2 cellular contexts compared by ENCODE assay signal in the genomic region with DNA sequence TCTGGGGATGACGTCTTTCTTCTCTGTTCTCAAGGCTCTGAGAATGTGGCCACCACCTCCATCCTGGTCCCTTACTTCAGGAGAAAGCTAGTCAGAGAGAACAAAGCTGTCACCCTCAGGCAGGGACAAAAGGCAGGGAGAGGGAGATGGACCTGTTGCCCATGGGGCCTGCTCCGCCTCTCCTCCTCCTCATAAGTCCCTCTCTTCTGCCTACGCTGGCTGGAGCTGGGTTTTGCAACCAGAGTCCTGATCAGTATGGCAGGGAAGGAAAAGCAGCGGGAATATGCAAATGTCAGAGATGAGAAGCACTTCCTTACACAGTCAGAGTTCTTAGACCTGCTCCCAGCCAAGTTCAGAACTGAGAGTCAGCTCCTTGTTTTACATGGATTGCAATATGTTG.
TF ChIP-seq lines count a peak whose summit lies in the region.

No MANE protein-coding gene starts in this region.

TF ChIP-seq in IMR-90, 13 proteins besides CTCF, POLR2A, EP300 and RAD21:
- TF ChIP-seq MXI1 (IDR thresholded peaks at IDR 0.05; ENCODE audit: borderline replicate concordance, low read depth, low read length), result no peak
- TF ChIP-seq RCOR1 (IDR thresholded peaks at IDR 0.05; ENCODE audit: insufficient replicate concordance, low read length), result no peak
- TF ChIP-seq, protein P1, sequence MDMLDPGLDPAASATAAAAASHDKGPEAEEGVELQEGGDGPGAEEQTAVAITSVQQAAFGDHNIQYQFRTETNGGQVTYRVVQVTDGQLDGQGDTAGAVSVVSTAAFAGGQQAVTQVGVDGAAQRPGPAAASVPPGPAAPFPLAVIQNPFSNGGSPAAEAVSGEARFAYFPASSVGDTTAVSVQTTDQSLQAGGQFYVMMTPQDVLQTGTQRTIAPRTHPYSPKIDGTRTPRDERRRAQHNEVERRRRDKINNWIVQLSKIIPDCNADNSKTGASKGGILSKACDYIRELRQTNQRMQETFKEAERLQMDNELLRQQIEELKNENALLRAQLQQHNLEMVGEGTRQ (IDR thresholded peaks at IDR 0.05; ENCODE audit: low read depth, low read length), result no peak
- no peak for TF ChIP-seq MAZ (IDR thresholded peaks at IDR 0.05; ENCODE audit: borderline replicate concordance, low read depth, low read length)
- TF ChIP-seq BHLHE40 (IDR thresholded peaks at IDR 0.05; ENCODE audit: low read depth, low read length), result no peak
- TF ChIP-seq, protein P2, sequence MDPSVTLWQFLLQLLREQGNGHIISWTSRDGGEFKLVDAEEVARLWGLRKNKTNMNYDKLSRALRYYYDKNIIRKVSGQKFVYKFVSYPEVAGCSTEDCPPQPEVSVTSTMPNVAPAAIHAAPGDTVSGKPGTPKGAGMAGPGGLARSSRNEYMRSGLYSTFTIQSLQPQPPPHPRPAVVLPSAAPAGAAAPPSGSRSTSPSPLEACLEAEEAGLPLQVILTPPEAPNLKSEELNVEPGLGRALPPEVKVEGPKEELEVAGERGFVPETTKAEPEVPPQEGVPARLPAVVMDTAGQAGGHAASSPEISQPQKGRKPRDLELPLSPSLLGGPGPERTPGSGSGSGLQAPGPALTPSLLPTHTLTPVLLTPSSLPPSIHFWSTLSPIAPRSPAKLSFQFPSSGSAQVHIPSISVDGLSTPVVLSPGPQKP (IDR thresholded peaks at IDR 0.05; ENCODE audit: borderline replicate concordance, low read depth, low read length), result no peak
- TF ChIP-seq MAFK (IDR thresholded peaks at IDR 0.05; ENCODE audit: low read depth, low read length), result no peak

TF ChIP-seq in H1, 55 proteins besides CTCF, POLR2A, EP300 and RAD21:
- no peak for TF ChIP-seq BRCA1 (IDR thresholded peaks at IDR 0.05; ENCODE audit: low read depth, low read length)
- no peak for TF ChIP-seq TCF12 (IDR thresholded peaks at IDR 0.05; ENCODE audit: low read depth, low read length)
- TF ChIP-seq NANOG (IDR thresholded peaks at IDR 0.05; ENCODE audit: insufficient read depth, low read depth, low read length, poor library complexity, severe bottlenecking), result no peak
- TF ChIP-seq RBBP5 (IDR thresholded peaks at IDR 0.05; ENCODE audit: borderline replicate concordance, low read depth, low read length), result no peak
- no peak for TF ChIP-seq POU5F1 (IDR thresholded peaks at IDR 0.05; ENCODE audit: low read depth, low read length)
- no peak for TF ChIP-seq KDM5A (IDR thresholded peaks at IDR 0.05; ENCODE audit: low read length)
- TF ChIP-seq SIX5 (IDR thresholded peaks at IDR 0.05; ENCODE audit: low read depth, low read length), result no peak
- no peak for TF ChIP-seq CEBPB (IDR thresholded peaks at IDR 0.05; ENCODE audit: low read depth, low read length)
- TF ChIP-seq GABPA (IDR thresholded peaks at IDR 0.05; ENCODE audit: borderline replicate concordance, insufficient read depth, low read length), result no peak
- no peak for TF ChIP-seq TEAD4 (IDR thresholded peaks at IDR 0.05; ENCODE audit: low read depth, low read length)
- no peak for TF ChIP-seq YY1 (IDR thresholded peaks at IDR 0.05; ENCODE audit: low read depth, low read length)
